ENCODE assay signal across 8 cellular contexts in the genomic region with DNA sequence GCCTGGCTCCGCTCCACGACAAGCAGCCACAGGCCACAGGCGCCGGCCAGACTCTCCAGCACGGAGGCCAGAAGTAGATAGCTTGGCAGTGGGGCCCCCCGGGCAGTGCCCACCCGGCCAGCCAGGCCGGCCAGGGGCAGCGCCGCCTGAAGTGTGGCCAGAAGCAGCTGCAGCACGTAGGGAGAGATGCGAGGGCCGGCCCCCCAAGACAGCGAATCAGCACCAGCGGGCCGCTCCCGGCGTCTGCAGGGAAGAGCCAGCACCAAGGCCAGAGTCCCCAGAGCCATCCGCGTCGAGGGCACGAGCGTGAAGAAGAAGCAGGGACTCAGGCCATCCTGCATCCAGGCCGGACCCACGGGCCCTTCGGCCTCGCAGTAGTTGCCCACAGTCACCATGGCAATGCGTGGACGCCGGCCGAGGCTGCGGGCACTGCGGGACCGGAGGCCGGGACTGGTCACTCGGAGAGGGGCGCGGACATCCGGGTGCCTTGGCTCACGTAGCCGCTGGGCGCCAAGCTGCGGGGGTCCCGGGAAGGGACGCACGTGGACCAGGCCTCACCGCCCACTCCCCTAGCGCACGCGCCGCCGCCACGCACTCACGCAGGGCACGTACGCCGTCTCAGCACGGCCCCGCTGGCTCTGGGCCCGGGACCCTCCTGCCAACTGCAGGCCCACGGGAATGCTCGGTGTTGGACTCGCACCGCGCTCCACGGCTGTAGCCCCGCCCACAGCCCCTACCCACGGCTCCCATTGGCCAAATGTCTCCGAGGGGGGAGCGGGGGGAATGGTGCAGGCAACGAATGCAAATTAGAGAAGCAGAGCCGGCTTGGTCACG. TPM values are rescaled to one million over a fixed set of nuclear protein-coding genes. Genes with fewer than 3 reads are reported as not detected.
DNase-seq lines count a peak whose midpoint lies in the region; ATAC-seq and TF ChIP-seq lines count a peak whose summit lies in the region.

Gene ABCB6 (minus strand): TSS at position 680 of the 834 bp plus-strand sequence. CDS start 285 bp downstream, at position 395.

- peak within 1 kb of the TSS; percentile 85 for H3K4me3 Mint-ChIP-seq in endothelial cell (ENCODE audit: unreplicated experiment)
- H3K4me3 Mint-ChIP-seq in mesothelial cell of epicardium: peak within 1 kb of the TSS; percentile 81

- H3K27me3 Mint-ChIP-seq in endothelial cell (ENCODE audit: unreplicated experiment) (peaks cover 10% of the 10 kb centered on the region), mesothelial cell of epicardium (ENCODE audit: low read depth) (no peaks in the 10 kb centered on the region)

- peaks cover 14% of the 10 kb centered on the region for H3K4me1 Mint-ChIP-seq in endothelial cell (ENCODE audit: unreplicated experiment)
- peaks cover 23% of the 10 kb centered on the region for H3K4me1 Mint-ChIP-seq in mesothelial cell of epicardium

- ATAC-seq in HG03378 (IDR thresholded peaks at IDR 0.05; ENCODE audit: unreplicated experiment): peak; percentile 61

- H3K9me3 Mint-ChIP-seq in endothelial cell (ENCODE audit: unreplicated experiment): no peaks in the 10 kb centered on the region
- H3K9me3 Mint-ChIP-seq in mesothelial cell of epicardium: no peaks in the 10 kb centered on the region

- H3K36me3 Mint-ChIP-seq in endothelial cell (ENCODE audit: low read depth, unreplicated experiment): peaks cover 20% of the 10 kb centered on the region
- peaks cover 25% of the 10 kb centered on the region for H3K36me3 Mint-ChIP-seq in mesothelial cell of epicardium

- DNase-seq in AG20443 (ENCODE audit: low spot score) (peak; percentile 95), NCI-H82 (lab: John Stamatoyannopoulos, UW) (peak; percentile 99), activated T-cell treated with anti-CD3 and anti-CD28 coated beads for 1 hour (ENCODE audit: low read depth) (peak; percentile 81), endothelial cell (ENCODE audit: low spot score) (peak; percentile 89), mesothelial cell of epicardium (ENCODE audit: low spot score in 2 of 2, unreplicated experiment in 2 of 2) (peak; percentile 91 to 95)
- DNase-seq in stimulated activated CD8-positive, alpha-beta memory T cell treated with anti-CD3 and anti-CD28 coated beads, Interleukin-15, amount 100 ng/mL, for 4 hours (ENCODE audit: low read depth in 2 of 2): peak; percentile 73 to 82

- TF ChIP-seq CTCF in endothelial cell (IDR thresholded peaks at IDR 0.05; ENCODE audit: unreplicated experiment) (no peak), mesothelial cell of epicardium (IDR thresholded peaks at IDR 0.05; ENCODE audit: unreplicated experiment) (no peak)

- peak within 1 kb of the TSS; percentile 74 for H3K27ac Mint-ChIP-seq in endothelial cell (ENCODE audit: unreplicated experiment)
- H3K27ac Mint-ChIP-seq in mesothelial cell of epicardium: peak within 1 kb of the TSS; percentile 97

- TF ChIP-seq POLR2A in GM19099 (IDR thresholded peaks at IDR 0.05; ENCODE audit: extremely low read depth, insufficient read length, low read depth): peak; percentile 79

RNA-seq across cellular contexts. Expression of gene ABCB6, which starts in this region (rescaled TPM):
- total RNA-seq in endothelial cell (ENCODE audit: unreplicated experiment) (11.4 TPM), mesothelial cell of epicardium (24.6 to 29.4 TPM (median 28.1 TPM) in 3 replicates)

Comparison
In these comparisons a context has a peak if more than half of its experiments do, and no peak if none do; other contexts are left out.
1. Peak in every context shown above with its lines: DNase-seq and ATAC-seq.